In the genomic region with DNA sequence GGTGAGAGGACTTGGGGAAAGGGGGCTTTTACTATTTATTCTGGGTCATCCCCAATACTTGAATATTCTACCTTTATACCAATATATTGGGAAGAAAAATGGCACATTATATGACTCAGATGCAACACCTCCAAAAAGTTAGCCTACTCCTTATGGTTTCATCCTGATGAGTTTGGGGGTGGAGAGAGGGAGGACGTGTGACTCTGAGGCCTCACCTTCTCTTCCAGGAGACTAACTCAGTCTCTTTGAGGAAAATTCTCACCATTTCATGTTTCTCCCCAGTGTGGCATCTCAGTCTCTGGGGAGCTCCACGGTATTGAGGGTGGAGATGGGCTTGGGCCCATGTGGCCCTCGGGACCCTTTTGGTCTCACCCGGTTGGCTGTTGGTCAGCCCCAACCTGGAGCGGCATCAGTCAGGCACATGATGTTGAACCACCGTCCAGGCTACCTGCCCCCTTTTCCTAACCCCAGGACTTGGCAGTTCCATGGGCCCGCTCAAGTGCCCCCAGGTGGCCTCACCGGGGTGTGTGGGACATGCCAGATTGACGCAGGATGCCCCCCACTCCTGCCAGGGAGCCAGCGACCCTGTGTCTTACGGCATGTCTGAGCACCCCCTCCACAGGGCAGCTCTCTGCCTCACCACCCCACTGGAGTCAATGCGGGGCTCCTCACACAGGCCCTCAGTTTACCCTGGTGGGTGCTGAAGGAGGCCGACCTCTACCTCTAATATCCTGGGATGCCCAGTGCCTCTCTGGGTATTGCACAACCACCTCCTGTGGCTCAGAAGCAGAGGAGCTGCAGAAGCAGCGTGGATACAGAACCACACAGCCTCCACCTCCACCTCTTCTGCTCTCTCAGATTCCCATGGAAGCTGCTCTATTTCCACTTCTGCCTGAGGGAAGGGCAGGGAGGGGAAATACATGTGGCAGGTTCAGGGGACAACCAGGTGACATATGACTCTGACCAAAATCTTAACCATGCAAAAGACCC, we compare ENCODE assay signal across 22 cellular contexts.
"Had no signal": no experiment of that assay in that cellular context is flagged by ENCODE, and none has a peak within 500 bp of the region (broad histone marks: within the 10 kb centered on the region; RNA-seq: fewer than 3 reads in every experiment).

No MANE protein-coding gene starts in this region.

- H3K4me3 ChIP-seq: cardiac muscle cell had no signal

- ATAC-seq: activated CD4-positive, alpha-beta T cell treated with anti-CD3 and anti-CD28 coated beads for 36 hours; activated T-helper 17 cell treated with anti-CD3 and anti-CD28 coated beads, Interleukin-2, amount 50 U/mL, for 72 hours had no signal

- H3K36me3 ChIP-seq: brain microvascular endothelial cell, cardiac muscle cell, WERI-Rb-1 had no signal

- H3K27me3 ChIP-seq: brain microvascular endothelial cell, cardiac muscle cell had no signal

- DNase-seq: activated CD4-positive, alpha-beta memory T cell treated with anti-CD3 and anti-CD28 coated beads, Interleukin-2, amount 10 ng/mL, durations not matched to agents 7 days and 5 days; activated CD4-positive, alpha-beta T cell treated with anti-CD3 and anti-CD28 coated beads for 36 hours; activated CD4-positive, alpha-beta T cell treated with anti-CD3 and anti-CD28 coated beads, Interleukin-2, amount 50 U/mL, for 1 hour; activated gamma-delta T cell; activated naive CD4-positive, alpha-beta T cell treated with anti-CD3 and anti-CD28 coated beads, Interleukin-2, amount 10 ng/mL, durations not matched to agents 7 days and 5 days; activated naive CD8-positive, alpha-beta T cell treated with anti-CD3 and anti-CD28 coated beads for 36 hours; activated T-cell treated with anti-CD3 and anti-CD28 coated beads for 4 hours; activated T-cell treated with anti-CD3 and anti-CD28 coated beads, Interleukin-2, amount 50 U/mL, for 48 hours; brain microvascular endothelial cell; KG1; NCI-H1092; NCI-H1417; NCI-H1930; NCI-H2171; NCI-H2227 treated with DMSO at 0.1 percent for 48 hours; NCI-H526; NCI-H82; SIG-M5; T-helper 1 cell; WERI-Rb-1 had no signal

- H3K27ac ChIP-seq: brain microvascular endothelial cell, cardiac muscle cell, WERI-Rb-1 had no signal

- H3K4me1 Mint-ChIP-seq: activated CD4-positive, alpha-beta memory T cell treated with anti-CD3 and anti-CD28 coated beads, Interleukin-2, amount 10 ng/mL, durations not matched to agents 7 days and 5 days; activated CD4-positive, alpha-beta T cell treated with anti-CD3 and anti-CD28 coated beads for 36 hours; activated naive CD4-positive, alpha-beta T cell treated with anti-CD3 and anti-CD28 coated beads, Interleukin-2, amount 10 ng/mL, durations not matched to agents 7 days and 5 days; activated naive CD8-positive, alpha-beta T cell treated with anti-CD3 and anti-CD28 coated beads for 36 hours; activated T-helper 17 cell treated with anti-CD3 and anti-CD28 coated beads, Interleukin-2, amount 50 U/mL, for 72 hours had no signal

- H3K27ac Mint-ChIP-seq: activated CD4-positive, alpha-beta memory T cell treated with anti-CD3 and anti-CD28 coated beads, Interleukin-2, amount 10 ng/mL, durations not matched to agents 7 days and 5 days; activated CD4-positive, alpha-beta T cell treated with anti-CD3 and anti-CD28 coated beads for 36 hours; activated naive CD4-positive, alpha-beta T cell treated with anti-CD3 and anti-CD28 coated beads, Interleukin-2, amount 10 ng/mL, durations not matched to agents 7 days and 5 days; activated naive CD8-positive, alpha-beta T cell treated with anti-CD3 and anti-CD28 coated beads for 36 hours; activated T-helper 17 cell treated with anti-CD3 and anti-CD28 coated beads, Interleukin-2, amount 50 U/mL, for 72 hours had no signal

- H3K4me3 Mint-ChIP-seq: activated CD4-positive, alpha-beta memory T cell treated with anti-CD3 and anti-CD28 coated beads, Interleukin-2, amount 10 ng/mL, durations not matched to agents 7 days and 5 days; activated CD4-positive, alpha-beta T cell treated with anti-CD3 and anti-CD28 coated beads for 36 hours; activated naive CD4-positive, alpha-beta T cell treated with anti-CD3 and anti-CD28 coated beads, Interleukin-2, amount 10 ng/mL, durations not matched to agents 7 days and 5 days; activated naive CD8-positive, alpha-beta T cell treated with anti-CD3 and anti-CD28 coated beads for 36 hours; activated T-helper 17 cell treated with anti-CD3 and anti-CD28 coated beads, Interleukin-2, amount 50 U/mL, for 72 hours had no signal

- H3K36me3 Mint-ChIP-seq: activated naive CD4-positive, alpha-beta T cell treated with anti-CD3 and anti-CD28 coated beads, Interleukin-2, amount 10 ng/mL, durations not matched to agents 7 days and 5 days had no signal

- H3K27me3 Mint-ChIP-seq: activated naive CD4-positive, alpha-beta T cell treated with anti-CD3 and anti-CD28 coated beads, Interleukin-2, amount 10 ng/mL, durations not matched to agents 7 days and 5 days had no signal

- H3K9me3 Mint-ChIP-seq: activated naive CD4-positive, alpha-beta T cell treated with anti-CD3 and anti-CD28 coated beads, Interleukin-2, amount 10 ng/mL, durations not matched to agents 7 days and 5 days had no signal
